In the genomic region with DNA sequence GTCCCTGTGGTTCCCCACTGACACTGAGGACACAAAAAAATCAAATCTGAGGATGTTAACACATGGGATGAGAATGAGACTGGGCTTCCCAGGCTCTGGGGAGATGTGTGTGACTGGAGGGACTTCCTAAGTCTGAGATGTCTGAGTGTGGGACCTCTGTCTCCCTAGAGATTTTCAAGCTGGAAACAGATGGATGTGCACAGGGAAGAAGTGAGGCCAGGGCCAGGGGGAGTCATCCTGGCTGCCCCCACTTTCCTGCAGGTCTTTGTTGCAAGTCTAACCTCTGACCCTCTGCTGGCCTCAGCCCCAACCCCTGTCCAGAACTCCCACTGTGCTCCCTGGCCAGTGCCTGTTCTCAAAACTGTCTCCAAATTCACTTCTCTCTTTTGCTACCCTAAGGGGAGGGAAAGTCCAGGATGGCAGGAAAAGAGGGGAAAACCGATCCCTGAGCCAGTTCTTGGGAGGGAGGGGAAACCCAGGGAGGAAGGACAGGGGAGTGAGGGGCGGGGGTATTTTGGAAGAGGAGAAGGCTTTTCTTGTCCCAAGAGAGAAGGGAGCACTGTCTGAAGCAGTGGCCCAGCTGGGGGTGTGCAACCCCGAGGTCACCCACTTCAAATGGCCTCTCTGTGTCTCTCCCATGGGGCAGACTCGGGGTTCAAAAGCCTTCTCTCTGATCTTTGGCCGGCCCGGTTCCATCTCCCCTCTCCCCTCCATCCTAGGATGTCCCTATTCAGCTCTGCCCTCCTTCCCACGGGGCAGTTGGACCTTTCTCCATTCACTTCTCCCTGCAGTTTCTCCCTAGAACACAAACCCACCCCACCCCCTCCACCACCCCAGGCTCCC, we compare ENCODE assay signal across 8 cellular contexts. TPM values are rescaled to one million over a fixed set of nuclear protein-coding genes. Genes with fewer than 3 reads are reported as not detected.
DNase-seq lines count a peak whose midpoint lies in the region; ATAC-seq and TF ChIP-seq lines count a peak whose summit lies in the region.

No MANE protein-coding gene starts in this region.

- H3K36me3 ChIP-seq in left lung (peaks cover 0 to 49% of the 10 kb centered on the region in 2 donors), suprapubic skin (peaks cover 5% of the 10 kb centered on the region)

- H3K4me3 Mint-ChIP-seq in T-helper 1 cell treated with Interleukin-12 subunit alpha and Interleukin-12 subunit beta and Interleukin-4 antibody, amounts not matched to agents 30 μg/mL and 1 μg/mL, for 36 hours, result peak overlapping the region; percentile 100
- peak overlapping the region; percentile 100 for H3K4me3 Mint-ChIP-seq in activated naive CD8-positive, alpha-beta T cell treated with anti-CD3 and anti-CD28 coated beads, Interleukin-2, amount 50 U/mL, for 24 hours

- no peak for TF ChIP-seq POLR2A in suprapubic skin (IDR thresholded peaks at IDR 0.05)

- intact Hi-C loops in left lung (cut with DNase I), result loop anchor here in 1 of 2 donors (10.0 kb wide), 1 partner anchor 51 kb away; no protein-coding TSS in a partner anchor

- H3K9me3 ChIP-seq in left lung, result no peaks in the 10 kb centered on the region
- no peaks in the 10 kb centered on the region for H3K9me3 ChIP-seq in suprapubic skin

- H3K9me3 Mint-ChIP-seq in T-helper 1 cell treated with Interleukin-12 subunit alpha and Interleukin-12 subunit beta and Interleukin-4 antibody, amounts not matched to agents 30 μg/mL and 1 μg/mL, for 36 hours, result no peaks in the 10 kb centered on the region
- H3K9me3 Mint-ChIP-seq in activated naive CD8-positive, alpha-beta T cell treated with anti-CD3 and anti-CD28 coated beads, Interleukin-2, amount 50 U/mL, for 24 hours, result no peaks in the 10 kb centered on the region

- no peaks in the 10 kb centered on the region for H3K27me3 Mint-ChIP-seq in T-helper 1 cell treated with Interleukin-12 subunit alpha and Interleukin-12 subunit beta and Interleukin-4 antibody, amounts not matched to agents 30 μg/mL and 1 μg/mL, for 36 hours (ENCODE audit: low read depth)
- H3K27me3 Mint-ChIP-seq in activated naive CD8-positive, alpha-beta T cell treated with anti-CD3 and anti-CD28 coated beads, Interleukin-2, amount 50 U/mL, for 24 hours, result no peaks in the 10 kb centered on the region

- H3K27ac ChIP-seq in left lung, result peak overlapping the region; percentile 96 to 97
- H3K27ac ChIP-seq in suprapubic skin, result peak overlapping the region; percentile 98

- H3K4me1 ChIP-seq in left lung (peaks cover 20 to 51% of the 10 kb centered on the region in 2 donors), suprapubic skin (peaks cover 78% of the 10 kb centered on the region)

- H3K27ac Mint-ChIP-seq in T-helper 1 cell treated with Interleukin-12 subunit alpha and Interleukin-12 subunit beta and Interleukin-4 antibody, amounts not matched to agents 30 μg/mL and 1 μg/mL, for 36 hours, result peak overlapping the region; percentile 94
- H3K27ac Mint-ChIP-seq in activated naive CD8-positive, alpha-beta T cell treated with anti-CD3 and anti-CD28 coated beads, Interleukin-2, amount 50 U/mL, for 24 hours, result peak overlapping the region; percentile 98

- H3K36me3 Mint-ChIP-seq in T-helper 1 cell treated with Interleukin-12 subunit alpha and Interleukin-12 subunit beta and Interleukin-4 antibody, amounts not matched to agents 30 μg/mL and 1 μg/mL, for 36 hours (ENCODE audit: low read depth), result peaks cover 63% of the 10 kb centered on the region
- H3K36me3 Mint-ChIP-seq in activated naive CD8-positive, alpha-beta T cell treated with anti-CD3 and anti-CD28 coated beads, Interleukin-2, amount 50 U/mL, for 24 hours (ENCODE audit: low read depth), result peaks cover 75% of the 10 kb centered on the region

- no peak for TF ChIP-seq EP300 in suprapubic skin (IDR thresholded peaks at IDR 0.05)

- ATAC-seq in activated naive CD8-positive, alpha-beta T cell treated with anti-CD3 and anti-CD28 coated beads, Interleukin-2, amount 50 U/mL, for 24 hours, result no peak
- no peak for ATAC-seq in left lung
- ATAC-seq in GM21526 (IDR thresholded peaks at IDR 0.05; ENCODE audit: low FRiP score, unreplicated experiment), result no peak
- no peak for ATAC-seq in GM18858 (IDR thresholded peaks at IDR 0.05; ENCODE audit: unreplicated experiment)

- H3K4me1 Mint-ChIP-seq in T-helper 1 cell treated with Interleukin-12 subunit alpha and Interleukin-12 subunit beta and Interleukin-4 antibody, amounts not matched to agents 30 μg/mL and 1 μg/mL, for 36 hours (ENCODE audit: low read depth), result peaks cover 31% of the 10 kb centered on the region
- peaks cover 42% of the 10 kb centered on the region for H3K4me1 Mint-ChIP-seq in activated naive CD8-positive, alpha-beta T cell treated with anti-CD3 and anti-CD28 coated beads, Interleukin-2, amount 50 U/mL, for 24 hours

- H3K27me3 ChIP-seq in left lung (no peaks in the 10 kb centered on the region), suprapubic skin (no peaks in the 10 kb centered on the region)

- TF ChIP-seq CTCF in left lung (IDR thresholded peaks at IDR 0.05) (no peak), suprapubic skin (IDR thresholded peaks at IDR 0.05) (no peak)

- DNase-seq in T-helper 1 cell, result no peak
- DNase-seq in activated naive CD8-positive, alpha-beta T cell treated with anti-CD3 and anti-CD28 coated beads, Interleukin-2, amount 50 U/mL, for 24 hours, result peak; percentile 19
- no peak for DNase-seq in left lung
- DNase-seq in suprapubic skin (ENCODE audit: low spot score in 2 of 2), result no peak
- DNase-seq in stimulated activated naive CD4-positive, alpha-beta T cell (lab: John Stamatoyannopoulos, UW), result no peak

- 4% methylated on average over 7 of the region's 7 CpGs for WGBS in suprapubic skin

- H3K4me3 ChIP-seq in left lung, result peak overlapping the region; percentile 53 to 91
- peak overlapping the region; percentile 68 for H3K4me3 ChIP-seq in suprapubic skin

RNA-seq across cellular contexts. Expression of gene PPP1R18, which starts 3.1 kb away (rescaled TPM):
- 100 to 1,000 TPM in 1 of 2 donors, 10 to 100 TPM in 1; 51.8 to 117 TPM for total RNA-seq in left lung
- total RNA-seq in suprapubic skin, result 10 to 100 TPM; 25.2 to 31.0 (median 29.2) TPM

RNA-seq across cellular contexts. Expression of gene NRM, which starts 7.4 kb away (rescaled TPM):
- 10 to 100 TPM; 13.1 to 17.4 TPM for total RNA-seq in left lung
- 1 to 10 TPM; 2.3 to 9.0 (median 6.8) TPM for total RNA-seq in suprapubic skin

RNA-seq across cellular contexts. Expression of gene DHX16, which starts 10.6 kb away (rescaled TPM):
- 10 to 100 TPM; 23.8 to 28.1 TPM for total RNA-seq in left lung
- total RNA-seq in suprapubic skin, result 10 to 100 TPM; 24.3 to 48.5 (median 33.7) TPM

RNA-seq across cellular contexts. Expression of gene MDC1, which starts 33.7 kb away (rescaled TPM):
- total RNA-seq in left lung, result 10 to 100 TPM; 28.2 to 38.6 TPM
- total RNA-seq in suprapubic skin, result 10 to 100 TPM; 10.4 to 27.0 (median 16.3) TPM

RNA-seq across cellular contexts. Expression of gene C6orf136, which starts 36.4 kb away (rescaled TPM):
- 10 to 100 TPM; 15.2 to 16.4 TPM for total RNA-seq in left lung
- total RNA-seq in suprapubic skin, result 10 to 100 TPM in 3 of 4 donors, 1 to 10 TPM in 1; 10.0 to 31.3 (median 15.5) TPM
